8 cellular contexts compared by ENCODE assay signal in genomic region chr11:104705475-104706195, GRCh38.
DNase-seq lines count a peak whose midpoint lies in the region; ATAC-seq, FAIRE-seq and TF ChIP-seq lines count a peak whose summit lies in the region.

No MANE protein-coding gene starts in this region.

- peak overlapping the region; percentile 33 to 37 for H3K4me3 ChIP-seq in CD4-positive, alpha-beta memory T cell (ENCODE audit: low read length in 2 of 2)
- H3K4me3 ChIP-seq in colonic mucosa = no peak overlapping the region
- no peak overlapping the region for H3K4me3 ChIP-seq in pancreas

- peaks cover 2 to 11% of the 10 kb centered on the region in 2 donors for H3K36me3 Mint-ChIP-seq in CD4-positive, alpha-beta memory T cell
- peaks cover 2% of the 10 kb centered on the region for H3K36me3 Mint-ChIP-seq in activated CD4-positive, alpha-beta T cell treated with anti-CD3 and anti-CD28 coated beads for 36 hours (ENCODE audit: low read depth)

- peak overlapping the region; percentile 72 for H3K27ac ChIP-seq in CD4-positive, alpha-beta memory T cell (ENCODE audit: low read depth, low read length)
- H3K27ac ChIP-seq in colonic mucosa = peak overlapping the region; percentile 35
- H3K27ac ChIP-seq in pancreas = peak overlapping the region in 2 of 4 donors; percentile 23 to 25

- peak; percentile 83 to 90 (median 88) for DNase-seq in CD4-positive, alpha-beta memory T cell
- DNase-seq in HTR-8/SVneo (ENCODE audit: insufficient read length, low spot score) = no peak
- peak; percentile 83 for DNase-seq in activated CD4-positive, alpha-beta T cell treated with anti-CD3 and anti-CD28 coated beads for 36 hours
- peak; percentile 28 for DNase-seq in colonic mucosa
- DNase-seq in pancreas = peak in 1 of 6 donors; percentile 23
- DNase-seq in urothelium cell line (ENCODE audit: low spot score) = peak; percentile 6
- no peak for DNase-seq in NCI-H1694 (lab: John Stamatoyannopoulos, UW)

- ATAC-seq in GM21367 (IDR thresholded peaks at IDR 0.05; ENCODE audit: unreplicated experiment) (peak; percentile 100), pancreas (peak in 3 of 4 donors; percentile 69 to 93 (median 85))
- ATAC-seq in activated CD4-positive, alpha-beta T cell treated with anti-CD3 and anti-CD28 coated beads for 36 hours = peak; percentile 93

- intact Hi-C loops in CD4-positive, alpha-beta memory T cell (cut with micrococcal nuclease) = loop anchor here (1.0 to 10.0 kb wide), 8 partner anchors 15 to 339 kb away; partner anchors contain the start of genes CARD16 and CASP4
- intact Hi-C loops in activated CD4-positive, alpha-beta T cell treated with anti-CD3 and anti-CD28 coated beads for 36 hours (cut with DNase I, micrococcal nuclease) = loop anchor here (1.0 to 10.0 kb wide), 11 partner anchors 48 to 1369 kb away; partner anchors contain the start of genes AASDHPPT (in 1 of the 2), CASP4 (in 1 of the 2) and KBTBD3 (in 1 of the 2)
- intact Hi-C loops in colonic mucosa (cut with DNase I) (no loop called here), pancreas (cut with DNase I) (no loop called here)

- peak overlapping the region; percentile 86 to 99 (median 96) for H3K27ac Mint-ChIP-seq in CD4-positive, alpha-beta memory T cell
- H3K27ac Mint-ChIP-seq in activated CD4-positive, alpha-beta T cell treated with anti-CD3 and anti-CD28 coated beads for 36 hours = peak overlapping the region; percentile 75

- peaks cover 75% of the 10 kb centered on the region for H3K4me1 ChIP-seq in CD4-positive, alpha-beta memory T cell (ENCODE audit: insufficient read depth, low read length)
- H3K4me1 ChIP-seq in colonic mucosa (no peaks in the 10 kb centered on the region), pancreas (peaks cover 0 to 9% (median 0%) of the 10 kb centered on the region in 3 donors)

- TF ChIP-seq CTCF in colonic mucosa (IDR thresholded peaks at IDR 0.05) (no peak), pancreas (IDR thresholded peaks at IDR 0.05) (no peak)

- POLR2A ChIA-PET in CD4-positive, alpha-beta memory T cell (lab: Charles Lee; ENCODE audit: partially characterized antibody) = interaction anchor here (0.6 to 2.9 kb wide), 24 partner anchors 10 to 1597 kb away, joined by 3 to 19 read pairs (median 4); partner anchors contain the start of genes CASP12, CASP4 and DYNC2H1
- POLR2A ChIA-PET in activated CD4-positive, alpha-beta T cell treated with anti-CD3 and anti-CD28 coated beads for 36 hours (lab: Charles Lee) = interaction anchor here (0.6 to 1.0 kb wide), 2 partner anchors 77 to 82 kb away, joined by 3 to 4 read pairs; no protein-coding TSS in a partner anchor

- H3K9me3 ChIP-seq in CD4-positive, alpha-beta memory T cell (ENCODE audit: control insufficient read depth in 1 of 2, low read length in 2 of 2) = no peaks in the 10 kb centered on the region
- H3K9me3 ChIP-seq in colonic mucosa = no peaks in the 10 kb centered on the region
- no peaks in the 10 kb centered on the region for H3K9me3 ChIP-seq in pancreas

- H3K9ac ChIP-seq in colonic mucosa (ENCODE audit: low read depth in 2 of 2, low read length in 2 of 2) = no peak overlapping the region

- peaks cover 48 to 62% (median 55%) of the 10 kb centered on the region in 4 donors for H3K4me1 Mint-ChIP-seq in CD4-positive, alpha-beta memory T cell
- peaks cover 52% of the 10 kb centered on the region for H3K4me1 Mint-ChIP-seq in activated CD4-positive, alpha-beta T cell treated with anti-CD3 and anti-CD28 coated beads for 36 hours

- peaks cover 0 to 2% (median 0%) of the 10 kb centered on the region in 8 donors for H3K9me3 Mint-ChIP-seq in CD4-positive, alpha-beta memory T cell
- H3K9me3 Mint-ChIP-seq in activated CD4-positive, alpha-beta T cell treated with anti-CD3 and anti-CD28 coated beads for 36 hours (ENCODE audit: low read depth) = peaks cover 5% of the 10 kb centered on the region

- FAIRE-seq in HTR-8/SVneo (lab: Jason Lieb, UNC) (peak; percentile 69), pancreas (lab: Jason Lieb, UNC) (no peak), urothelium cell line (lab: Jason Lieb, UNC) (no peak)

- H3K36me3 ChIP-seq in CD4-positive, alpha-beta memory T cell (ENCODE audit: insufficient read depth, low read length) = no peaks in the 10 kb centered on the region
- H3K36me3 ChIP-seq in colonic mucosa (no peaks in the 10 kb centered on the region), pancreas (no peaks in the 10 kb centered on the region)

- peak overlapping the region; percentile 71 to 85 (median 80) for H3K4me3 Mint-ChIP-seq in CD4-positive, alpha-beta memory T cell
- H3K4me3 Mint-ChIP-seq in activated CD4-positive, alpha-beta T cell treated with anti-CD3 and anti-CD28 coated beads for 36 hours = peak overlapping the region; percentile 58

- CTCF ChIA-PET in CD4-positive, alpha-beta memory T cell (lab: Charles Lee; ENCODE audit: partially characterized antibody) = interaction anchor here (0.7 to 1.6 kb wide), 4 partner anchors 9 to 229 kb away, joined by 3 read pairs; no protein-coding TSS in a partner anchor
- CTCF ChIA-PET in activated CD4-positive, alpha-beta T cell treated with anti-CD3 and anti-CD28 coated beads for 36 hours (lab: Charles Lee) = no interaction called here

- H3K27me3 Mint-ChIP-seq in CD4-positive, alpha-beta memory T cell = no peaks in the 10 kb centered on the region
- H3K27me3 Mint-ChIP-seq in activated CD4-positive, alpha-beta T cell treated with anti-CD3 and anti-CD28 coated beads for 36 hours = no peaks in the 10 kb centered on the region

- H3K27me3 ChIP-seq in CD4-positive, alpha-beta memory T cell (ENCODE audit: insufficient read depth, low read length) = no peaks in the 10 kb centered on the region
- no peaks in the 10 kb centered on the region for H3K27me3 ChIP-seq in colonic mucosa
- no peaks in the 10 kb centered on the region for H3K27me3 ChIP-seq in pancreas

- 55 to 64% methylated on average over 4 of the region's 4 CpGs for WGBS in pancreas, 2 donors

Comparison
In these comparisons a context has a peak if more than half of its experiments do, and no peak if none do; other contexts are left out.
1. DNase-seq: peak in CD4-positive, alpha-beta memory T cell (5 of 5), activated CD4-positive, alpha-beta T cell treated with anti-CD3 and anti-CD28 coated beads for 36 hours (single experiment), colonic mucosa (single experiment) and urothelium cell line (single experiment); none in HTR-8/SVneo (single experiment) and NCI-H1694 (single experiment).
2. H3K4me3 ChIP-seq: peak in CD4-positive, alpha-beta memory T cell (2 of 2); none in colonic mucosa (single experiment) and pancreas (0 of 4).
3. intact Hi-C loops: an anchor here in CD4-positive, alpha-beta memory T cell (1.0 to 10.0 kb wide) and activated CD4-positive, alpha-beta T cell treated with anti-CD3 and anti-CD28 coated beads for 36 hours (1.0 to 10.0 kb wide); none called in colonic mucosa and pancreas.
4. Peak in every context shown above with its lines, with median percentiles within 50 percentile points of each other: ATAC-seq.